ENCODE assay signal across 15 cellular contexts in genomic region chr3:55165278-55165677, GRCh38.
DNase-seq lines count a peak whose midpoint lies in the region; ATAC-seq and TF ChIP-seq lines count a peak whose summit lies in the region.
"Had no signal": no experiment of that assay in that cellular context is flagged by ENCODE, and none has a peak within 500 bp of the region (broad histone marks: within the 10 kb centered on the region; RNA-seq: fewer than 3 reads in every experiment).

No MANE protein-coding gene starts in this region.

- no peak overlapping the region for H3K4me3 ChIP-seq in SJSA1
- H3K4me3 ChIP-seq in fibroblast of lung (replicated peaks in 1 of 4; ENCODE audit: control extremely low read depth in 1 of 4, insufficient read depth in 1 of 4, low read depth in 3 of 4, low read length in 4 of 4), result no peak overlapping the region
- no peak overlapping the region for H3K4me3 ChIP-seq in osteoblast (ENCODE audit: insufficient read depth, low read length)
- H3K4me3 ChIP-seq: PC-9 had no signal

- no peak overlapping the region for H2AFZ ChIP-seq in fibroblast of lung (ENCODE audit: low read length)
- no peak overlapping the region for H2AFZ ChIP-seq in osteoblast (ENCODE audit: low read length)
- H2AFZ ChIP-seq: PC-9 had no signal

- no peaks in the 10 kb centered on the region for H3K27me3 ChIP-seq in SJSA1 (replicated peaks)
- H3K27me3 ChIP-seq in fibroblast of lung (ENCODE audit: control insufficient read depth, insufficient read depth, low read length), result no peaks in the 10 kb centered on the region
- no peaks in the 10 kb centered on the region for H3K27me3 ChIP-seq in osteoblast (ENCODE audit: insufficient read depth, low read length)

- H3K27ac Mint-ChIP-seq in naive thymus-derived CD8-positive, alpha-beta T cell, result no peak overlapping the region
- H3K27ac Mint-ChIP-seq: CD4-positive, alpha-beta T cell had no signal

- DNase-seq in GM04504 (ENCODE audit: low read depth) (peak; percentile 63), SJSA1 (ENCODE audit: low read depth in 1 of 2, low spot score in 2 of 2) (peak; percentile 48 to 73), fibroblast of lung (ENCODE audit: low read depth in 2 of 2) (peak; percentile 42 to 60), osteoblast (ENCODE audit: insufficient read length, low spot score, missing footprints) (no peak), NK-92 (lab: John Stamatoyannopoulos, UW; ENCODE audit: unreplicated experiment) (no peak)
- no peak for DNase-seq in naive thymus-derived CD8-positive, alpha-beta T cell
- DNase-seq: Calu3; CD4-positive, alpha-beta T cell; DND-41; NCI-H226; PC-9 had no signal

- no peak overlapping the region for H3K27ac ChIP-seq in SJSA1
- peak overlapping the region; percentile 41 for H3K27ac ChIP-seq in fibroblast of lung (ENCODE audit: insufficient read depth, low read length)
- H3K27ac ChIP-seq in osteoblast (ENCODE audit: low read depth, low read length), result peak overlapping the region; percentile 38
- H3K27ac ChIP-seq: PC-9 had no signal

- no peaks in the 10 kb centered on the region for H3K4me1 Mint-ChIP-seq in naive thymus-derived CD8-positive, alpha-beta T cell

- peaks cover 81% of the 10 kb centered on the region for H3K4me1 ChIP-seq in SJSA1 (replicated peaks)
- H3K4me1 ChIP-seq in fibroblast of lung (ENCODE audit: control insufficient read depth, extremely low read depth, insufficient read depth, low read length), result peaks cover 59% of the 10 kb centered on the region
- H3K4me1 ChIP-seq in osteoblast (ENCODE audit: insufficient read depth, low read length), result peaks cover 66% of the 10 kb centered on the region

- peaks cover 0 to 5% (median 0%) of the 10 kb centered on the region in 5 donors for H3K27me3 Mint-ChIP-seq in naive thymus-derived CD8-positive, alpha-beta T cell
- H3K27me3 Mint-ChIP-seq: CD4-positive, alpha-beta T cell had no signal

- peaks cover 0 to 24% (median 4%) of the 10 kb centered on the region in 9 donors for H3K9me3 Mint-ChIP-seq in naive thymus-derived CD8-positive, alpha-beta T cell

- H3K36me3 ChIP-seq in SJSA1 (no peaks in the 10 kb centered on the region), fibroblast of lung (ENCODE audit: control insufficient read depth, insufficient read depth, low read length) (no peaks in the 10 kb centered on the region), osteoblast (ENCODE audit: insufficient read depth, low read length) (no peaks in the 10 kb centered on the region)

- no peak overlapping the region for H3K4me3 Mint-ChIP-seq in naive thymus-derived CD8-positive, alpha-beta T cell
- H3K4me3 Mint-ChIP-seq: CD4-positive, alpha-beta T cell had no signal

- H3K79me2 ChIP-seq in fibroblast of lung (ENCODE audit: control insufficient read depth, insufficient read depth, low read length) (no peaks in the 10 kb centered on the region), osteoblast (ENCODE audit: insufficient read depth, low read length) (no peaks in the 10 kb centered on the region)

- POLR2A ChIA-PET in naive thymus-derived CD8-positive, alpha-beta T cell (lab: Charles Lee), result no interaction called here

- H4K20me1 ChIP-seq in fibroblast of lung (ENCODE audit: control insufficient read depth, extremely low read depth, insufficient read depth, low read length) (no peaks in the 10 kb centered on the region), osteoblast (ENCODE audit: insufficient read depth, low read length) (no peaks in the 10 kb centered on the region)

- H3K9ac ChIP-seq in fibroblast of lung (ENCODE audit: insufficient read depth, low read length), result no peak overlapping the region

- H3K36me3 Mint-ChIP-seq in naive thymus-derived CD8-positive, alpha-beta T cell, result no peaks in the 10 kb centered on the region

- peak overlapping the region; percentile 13 for H3K4me2 ChIP-seq in fibroblast of lung (ENCODE audit: extremely low read depth, insufficient read depth, low read length)
- H3K4me2 ChIP-seq in osteoblast (ENCODE audit: insufficient read depth, low read length), result no peak overlapping the region
- H3K4me2 ChIP-seq: PC-9 had no signal

- TF ChIP-seq CTCF in fibroblast of lung (conservative IDR thresholded peaks at IDR 0.05 in 1 of 2, IDR thresholded peaks at IDR 0.05 in 1 of 2; ENCODE audit: low read depth in 1 of 2, low read length in 2 of 2), result no peak
- no peak for TF ChIP-seq CTCF in osteoblast (IDR thresholded peaks at IDR 0.05; ENCODE audit: extremely low read depth, low read depth, low read length)

- H3K9me3 ChIP-seq in SJSA1 (replicated peaks) (no peaks in the 10 kb centered on the region), fibroblast of lung (ENCODE audit: control insufficient read depth, insufficient read depth, low read depth, low read length) (no peaks in the 10 kb centered on the region), osteoblast (ENCODE audit: low read depth, low read length) (no peaks in the 10 kb centered on the region)

- ATAC-seq in GM21723 (IDR thresholded peaks at IDR 0.05; ENCODE audit: unreplicated experiment) (no peak), GM21360 (IDR thresholded peaks at IDR 0.05; ENCODE audit: unreplicated experiment) (no peak)
- no peak for ATAC-seq in naive thymus-derived CD8-positive, alpha-beta T cell
- ATAC-seq: HCT116, SK-N-SH treated with all-trans-retinoic acid at 6 μM for 48 hours had no signal

Comparison
In these comparisons a context has a peak if more than half of its experiments do, and no peak if none do; other contexts are left out.
1. DNase-seq: peak in GM04504 (single experiment), SJSA1 (2 of 2) and fibroblast of lung (2 of 2); none in osteoblast (single experiment), naive thymus-derived CD8-positive, alpha-beta T cell (0 of 10) and NK-92 (single experiment).